In the genomic region with DNA sequence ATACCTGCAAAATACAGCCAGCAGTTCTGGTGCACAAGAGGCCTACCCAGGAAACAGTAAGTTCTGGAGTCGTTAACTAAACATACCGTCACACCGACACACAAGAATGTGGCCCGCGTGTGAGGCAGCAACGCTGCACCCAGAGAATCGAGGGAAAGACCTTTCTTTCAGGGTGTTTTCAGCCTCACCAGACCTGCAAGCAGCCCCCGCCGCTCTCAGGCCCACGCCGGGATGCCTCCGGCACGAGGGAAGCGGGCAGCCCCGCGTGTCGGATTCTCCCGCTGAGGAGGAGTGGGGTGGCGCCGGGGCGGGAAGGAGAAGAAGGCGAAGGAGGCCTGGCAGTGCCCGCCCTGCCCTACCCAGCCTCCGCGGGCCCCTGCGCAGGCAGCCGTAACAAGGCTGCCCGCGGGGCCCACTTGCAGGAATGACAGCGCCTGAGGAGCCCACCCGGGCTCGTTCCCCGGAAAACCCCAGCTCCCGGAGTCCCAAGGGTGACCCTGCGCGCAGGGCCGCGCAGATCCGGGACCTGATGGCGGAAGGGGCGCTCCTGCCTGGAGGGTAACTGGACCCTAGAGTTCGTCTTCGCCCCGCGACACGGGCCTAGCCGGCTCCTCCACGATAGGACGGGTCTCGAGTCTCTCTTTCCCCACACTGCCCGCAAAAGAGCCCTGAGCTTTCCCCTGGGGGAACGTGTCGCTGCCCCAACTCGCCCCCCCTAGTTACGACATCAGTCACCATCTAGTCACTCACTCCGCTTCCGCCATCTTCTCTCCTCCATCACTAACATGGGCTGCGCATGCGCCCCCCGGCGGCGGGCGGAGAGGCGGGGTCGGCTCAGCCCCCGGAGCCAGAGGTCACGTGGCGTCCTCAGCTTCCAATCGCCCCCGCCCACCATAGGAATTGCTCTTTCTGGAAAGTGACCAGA, we compare ENCODE assay signal across 8 cellular contexts. TPM values are rescaled to one million over a fixed set of nuclear protein-coding genes. Genes with fewer than 3 reads are reported as not detected.
DNase-seq lines count a peak whose midpoint lies in the region; ATAC-seq lines count a peak whose summit lies in the region.

A gene with protein sequence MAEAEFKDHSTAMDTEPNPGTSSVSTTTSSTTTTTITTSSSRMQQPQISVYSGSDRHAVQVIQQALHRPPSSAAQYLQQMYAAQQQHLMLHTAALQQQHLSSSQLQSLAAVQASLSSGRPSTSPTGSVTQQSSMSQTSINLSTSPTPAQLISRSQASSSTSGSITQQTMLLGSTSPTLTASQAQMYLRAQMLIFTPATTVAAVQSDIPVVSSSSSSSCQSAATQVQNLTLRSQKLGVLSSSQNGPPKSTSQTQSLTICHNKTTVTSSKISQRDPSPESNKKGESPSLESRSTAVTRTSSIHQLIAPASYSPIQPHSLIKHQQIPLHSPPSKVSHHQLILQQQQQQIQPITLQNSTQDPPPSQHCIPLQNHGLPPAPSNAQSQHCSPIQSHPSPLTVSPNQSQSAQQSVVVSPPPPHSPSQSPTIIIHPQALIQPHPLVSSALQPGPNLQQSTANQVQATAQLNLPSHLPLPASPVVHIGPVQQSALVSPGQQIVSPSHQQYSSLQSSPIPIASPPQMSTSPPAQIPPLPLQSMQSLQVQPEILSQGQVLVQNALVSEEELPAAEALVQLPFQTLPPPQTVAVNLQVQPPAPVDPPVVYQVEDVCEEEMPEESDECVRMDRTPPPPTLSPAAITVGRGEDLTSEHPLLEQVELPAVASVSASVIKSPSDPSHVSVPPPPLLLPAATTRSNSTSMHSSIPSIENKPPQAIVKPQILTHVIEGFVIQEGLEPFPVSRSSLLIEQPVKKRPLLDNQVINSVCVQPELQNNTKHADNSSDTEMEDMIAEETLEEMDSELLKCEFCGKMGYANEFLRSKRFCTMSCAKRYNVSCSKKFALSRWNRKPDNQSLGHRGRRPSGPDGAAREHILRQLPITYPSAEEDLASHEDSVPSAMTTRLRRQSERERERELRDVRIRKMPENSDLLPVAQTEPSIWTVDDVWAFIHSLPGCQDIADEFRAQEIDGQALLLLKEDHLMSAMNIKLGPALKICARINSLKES (minus strand): TSS at position 782 of the 925 bp plus-strand sequence. CDS start 18 bp downstream, at position 764.

- ATAC-seq in GM19397 (IDR thresholded peaks at IDR 0.05; ENCODE audit: unreplicated experiment) (peak; percentile 72), HG03565 (IDR thresholded peaks at IDR 0.05; ENCODE audit: unreplicated experiment) (peak; percentile 80), left lobe of liver (peak; percentile 91)

- DNase-seq in CD1c-positive myeloid dendritic cell (ENCODE audit: extremely low spot score) (peak; percentile 94), NCI-H748 treated with DMSO at 0.1 percent for 48 hours (lab: John Stamatoyannopoulos, UW) (peak; percentile 65), dedifferentiated amniotic fluid mesenchymal stem cell (ENCODE audit: extremely low spot score) (peak; percentile 88), left lobe of liver (ENCODE audit: low spot score) (peak; percentile 94)
- peak; percentile 88 to 91 for DNase-seq in activated CD4-positive, alpha-beta T cell treated with anti-CD3 and anti-CD28 coated beads, Interleukin-2, amount 50 U/mL, for 24 hours (ENCODE audit: low read depth in 1 of 2, low spot score in 1 of 2)
- peak; percentile 93 to 94 for DNase-seq in stimulated activated CD4-positive, alpha-beta T cell treated with anti-CD3 and anti-CD28 coated beads, Interleukin-2, amount 100 ng/mL, for 24 hours

RNA-seq across cellular contexts. Expression of the gene that starts here (rescaled TPM):
- 17.6 TPM for total RNA-seq in left lobe of liver

Comparison
In these comparisons a context has a peak if more than half of its experiments do, and no peak if none do; other contexts are left out.
1. Peak in every context shown above with its lines: DNase-seq and ATAC-seq.